Comparison of ENCODE assay signal across 11 cellular contexts in genomic region chr3:182937293-182938051, GRCh38. TPM values are rescaled to one million over a fixed set of nuclear protein-coding genes. Genes with fewer than 3 reads are reported as not detected.
DNase-seq lines count a peak whose midpoint lies in the region; ATAC-seq and TF ChIP-seq lines count a peak whose summit lies in the region.
"Had no signal": no experiment of that assay in that cellular context is flagged by ENCODE, and none has a peak within 500 bp of the region (broad histone marks: within the 10 kb centered on the region; RNA-seq: fewer than 3 reads in every experiment).

No MANE protein-coding gene starts in this region.

- peaks cover 20% of the 10 kb centered on the region for H3K4me1 ChIP-seq in endodermal cell (ENCODE audit: control insufficient read depth, insufficient read depth, low read length)

- H3K36me3 Mint-ChIP-seq in endodermal cell (ENCODE audit: low read depth), result peaks cover 9% of the 10 kb centered on the region
- peaks cover 4% of the 10 kb centered on the region for H3K36me3 Mint-ChIP-seq in activated T-cell treated with anti-CD3 and anti-CD28 coated beads, Interleukin-2, amount 50 U/mL, for 4 hours (ENCODE audit: insufficient read depth)

- no peaks in the 10 kb centered on the region for H3K27me3 Mint-ChIP-seq in endodermal cell (ENCODE audit: insufficient read depth)
- no peaks in the 10 kb centered on the region for H3K27me3 Mint-ChIP-seq in activated T-cell treated with anti-CD3 and anti-CD28 coated beads, Interleukin-2, amount 50 U/mL, for 4 hours (ENCODE audit: low read depth)
- H3K27me3 Mint-ChIP-seq: activated naive CD4-positive, alpha-beta T cell treated with anti-CD3 and anti-CD28 coated beads, Interleukin-2, amount 50 U/mL, for 24 hours had no signal

- H3K36me3 ChIP-seq in endodermal cell (ENCODE audit: control insufficient read depth, insufficient read depth, low read length), result peaks cover 1% of the 10 kb centered on the region

- no peak overlapping the region for H3K27ac ChIP-seq in endodermal cell (ENCODE audit: low read depth, low read length)

- DNase-seq in endodermal cell, result no peak
- DNase-seq in activated T-cell treated with anti-CD3 and anti-CD28 coated beads, Interleukin-2, amount 50 U/mL, for 4 hours, result no peak
- DNase-seq in NCI-H128 (lab: John Stamatoyannopoulos, UW; ENCODE audit: unreplicated experiment), result no peak
- DNase-seq in AG08395 (ENCODE audit: low spot score), result no peak
- DNase-seq in DMS79 (lab: John Stamatoyannopoulos, UW), result no peak
- DNase-seq: stimulated activated CD4-positive, alpha-beta T cell treated with anti-CD3 and anti-CD28 coated beads, Interleukin-4, amount 100 ng/mL, for 1 hour had no signal

- peak overlapping the region; percentile 21 for H3K4me3 ChIP-seq in endodermal cell (ENCODE audit: low read length)

- peaks cover 6% of the 10 kb centered on the region for H3K9me3 ChIP-seq in endodermal cell (ENCODE audit: control insufficient read depth, low read length)

- peak overlapping the region; percentile 22 for H3K4me3 Mint-ChIP-seq in endodermal cell
- no peak overlapping the region for H3K4me3 Mint-ChIP-seq in activated T-cell treated with anti-CD3 and anti-CD28 coated beads, Interleukin-2, amount 50 U/mL, for 4 hours
- H3K4me3 Mint-ChIP-seq: activated naive CD4-positive, alpha-beta T cell treated with anti-CD3 and anti-CD28 coated beads, Interleukin-2, amount 50 U/mL, for 24 hours; mesothelial cell of epicardium had no signal

- H3K27ac Mint-ChIP-seq in endodermal cell, result no peak overlapping the region

- no peak overlapping the region for H3K9ac ChIP-seq in endodermal cell (ENCODE audit: extremely low read depth, low read length, poor library complexity, severe bottlenecking)

- no peak for TF ChIP-seq CTCF in endodermal cell (conservative IDR thresholded peaks at IDR 0.05)

- H3K4me1 Mint-ChIP-seq in endodermal cell, result peaks cover 50% of the 10 kb centered on the region
- H3K4me1 Mint-ChIP-seq in activated T-cell treated with anti-CD3 and anti-CD28 coated beads, Interleukin-2, amount 50 U/mL, for 4 hours (ENCODE audit: low read depth), result peaks cover 33% of the 10 kb centered on the region

- H3K9me3 Mint-ChIP-seq in endodermal cell, result peaks cover 7% of the 10 kb centered on the region
- H3K9me3 Mint-ChIP-seq in activated T-cell treated with anti-CD3 and anti-CD28 coated beads, Interleukin-2, amount 50 U/mL, for 4 hours, result peaks cover 4% of the 10 kb centered on the region
- H3K9me3 Mint-ChIP-seq: activated naive CD4-positive, alpha-beta T cell treated with anti-CD3 and anti-CD28 coated beads, Interleukin-2, amount 50 U/mL, for 24 hours had no signal

- ATAC-seq in GM18517 (IDR thresholded peaks at IDR 0.05; ENCODE audit: unreplicated experiment) (peak; percentile 85), GM21529 (IDR thresholded peaks at IDR 0.05; ENCODE audit: unreplicated experiment) (peak; percentile 83), HG03520 (IDR thresholded peaks at IDR 0.05; ENCODE audit: unreplicated experiment) (peak; percentile 77)
- no peak for ATAC-seq in activated T-cell treated with anti-CD3 and anti-CD28 coated beads, Interleukin-2, amount 50 U/mL, for 4 hours

- WGBS in endodermal cell (ENCODE audit: insufficient coverage in 1 of 2, insufficient read length in 1 of 2), 2 experiments, result 60% methylated on average over 2 to 3 of the region's 3 CpGs

- H3K27me3 ChIP-seq in endodermal cell (ENCODE audit: control insufficient read depth, insufficient read depth, low read length, poor library complexity, severe bottlenecking), result no peaks in the 10 kb centered on the region

RNA-seq across cellular contexts. Expression of gene DCUN1D1, which starts 42.9 kb away (rescaled TPM):
- total RNA-seq in endodermal cell, result 10 to 100 TPM; 59.6 to 65.6 TPM
- 27.3 TPM for polyA plus RNA-seq in endodermal cell (2013, experiment 1 of 2)
- 27.9 TPM for polyA plus RNA-seq in endodermal cell (2013, experiment 2 of 2)
- 10 to 100 TPM; 43.1 to 49.8 (median 45.8) TPM for total RNA-seq in activated T-cell treated with anti-CD3 and anti-CD28 coated beads, Interleukin-2, amount 50 U/mL, for 4 hours

Comparison
In these comparisons a context has a peak if more than half of its experiments do, and no peak if none do; other contexts are left out.
1. ATAC-seq: peak in GM18517 (single experiment), GM21529 (single experiment) and HG03520 (single experiment); none in activated T-cell treated with anti-CD3 and anti-CD28 coated beads, Interleukin-2, amount 50 U/mL, for 4 hours (0 of 2).